15 cellular contexts compared by ENCODE assay signal in genomic region chr9:131478911-131479310, GRCh38.
"Had no signal": no experiment of that assay in that cellular context is flagged by ENCODE, and none has a peak within 500 bp of the region (broad histone marks: within the 10 kb centered on the region; RNA-seq: fewer than 3 reads in every experiment).

No MANE protein-coding gene starts in this region.

- H3K27ac ChIP-seq: neural progenitor cell, prostate gland, SJSA1, stomach had no signal

- H3K27me3 Mint-ChIP-seq: activated CD4-positive, alpha-beta memory T cell treated with anti-CD3 and anti-CD28 coated beads, Interleukin-2, amount 10 ng/mL, durations not matched to agents 7 days and 5 days; effector memory CD8-positive, alpha-beta T cell; naive B cell had no signal

- H3K4me1 Mint-ChIP-seq: activated CD4-positive, alpha-beta memory T cell treated with anti-CD3 and anti-CD28 coated beads, Interleukin-2, amount 10 ng/mL, durations not matched to agents 7 days and 5 days; neural progenitor cell had no signal

- H3K9ac ChIP-seq: neural progenitor cell had no signal

- H3K4me3 ChIP-seq: cardiac muscle cell, mucosa of descending colon, neural progenitor cell, prostate gland, right atrium auricular region, SJSA1, stomach had no signal

- H3K9me3 ChIP-seq: mucosa of descending colon, prostate gland, right atrium auricular region, SJSA1, stomach had no signal

- H3K4me1 ChIP-seq: neural progenitor cell, SJSA1 had no signal

- H3K4me3 Mint-ChIP-seq: activated CD4-positive, alpha-beta memory T cell treated with anti-CD3 and anti-CD28 coated beads, Interleukin-2, amount 10 ng/mL, durations not matched to agents 7 days and 5 days; effector memory CD8-positive, alpha-beta T cell; neural progenitor cell; T-helper 2 cell treated with Interferon-gamma antibody and Interleukin-4, amounts not matched to agents 5 μg/mL and 100 μg/mL, for 36 hours had no signal

- FAIRE-seq: TTC549 had no signal

- H3K9me3 Mint-ChIP-seq: activated CD4-positive, alpha-beta memory T cell treated with anti-CD3 and anti-CD28 coated beads, Interleukin-2, amount 10 ng/mL, durations not matched to agents 7 days and 5 days; effector memory CD8-positive, alpha-beta T cell; naive B cell; neural progenitor cell; T-helper 2 cell treated with Interferon-gamma antibody and Interleukin-4, amounts not matched to agents 5 μg/mL and 100 μg/mL, for 36 hours had no signal

- DNase-seq: amniotic stem cell, islet precursor cell, mammary epithelial cell had no signal

- H3K27ac Mint-ChIP-seq: activated CD4-positive, alpha-beta memory T cell treated with anti-CD3 and anti-CD28 coated beads, Interleukin-2, amount 10 ng/mL, durations not matched to agents 7 days and 5 days; effector memory CD8-positive, alpha-beta T cell; T-helper 2 cell treated with Interferon-gamma antibody and Interleukin-4, amounts not matched to agents 5 μg/mL and 100 μg/mL, for 36 hours had no signal
